In genomic region chr20:36859700-36860330, GRCh38 we compare ENCODE assay signal across 14 cellular contexts. TPM values are rescaled to one million over a fixed set of nuclear protein-coding genes. Genes with fewer than 3 reads are reported as not detected.
A peak's percentile ranks its signal among the peaks of the same experiment; 100 is the strongest.
DNase-seq lines count a peak whose midpoint lies in the region; ATAC-seq and TF ChIP-seq lines count a peak whose summit lies in the region.
"Had no signal": no experiment of that assay in that cellular context is flagged by ENCODE, and none has a peak within 500 bp of the region (broad histone marks: within the 10 kb centered on the region; RNA-seq: fewer than 3 reads in every experiment).

No MANE protein-coding gene starts in this region.

- H3K27me3 ChIP-seq in left ventricle myocardium inferior (ENCODE audit: low read depth), result no peaks in the 10 kb centered on the region
- H3K27me3 ChIP-seq in upper lobe of right lung, result no peaks in the 10 kb centered on the region

- TF ChIP-seq CTCF in left ventricle myocardium inferior (IDR thresholded peaks at IDR 0.05; ENCODE audit: borderline replicate concordance) (no peak), nephron progenitor cell (IDR thresholded peaks at IDR 0.05) (no peak), upper lobe of right lung (IDR thresholded peaks at IDR 0.05) (no peak)

- peaks cover 16% of the 10 kb centered on the region for H3K36me3 Mint-ChIP-seq in nephron progenitor cell (ENCODE audit: low read depth)
- H3K36me3 Mint-ChIP-seq: activated naive CD4-positive, alpha-beta T cell treated with anti-CD3 and anti-CD28 coated beads, Interleukin-2, amount 50 U/mL, for 24 hours had no signal

- peak overlapping the region; percentile 1 for H3K4me3 Mint-ChIP-seq in nephron progenitor cell
- H3K4me3 Mint-ChIP-seq: activated naive CD4-positive, alpha-beta T cell treated with anti-CD3 and anti-CD28 coated beads, Interleukin-2, amount 50 U/mL, for 24 hours had no signal

- peak overlapping the region; percentile 77 for H3K4me3 ChIP-seq in left ventricle myocardium inferior
- H3K4me3 ChIP-seq in upper lobe of right lung, result no peak overlapping the region
- H3K4me3 ChIP-seq: neural progenitor cell had no signal

- H3K27me3 Mint-ChIP-seq in nephron progenitor cell (ENCODE audit: low read depth, poor library complexity), result peaks cover 2% of the 10 kb centered on the region

- no peaks in the 10 kb centered on the region for H3K36me3 ChIP-seq in left ventricle myocardium inferior
- H3K36me3 ChIP-seq in upper lobe of right lung, result no peaks in the 10 kb centered on the region
- H3K36me3 ChIP-seq: neural progenitor cell had no signal

- no peak for ATAC-seq in left ventricle myocardium superior
- ATAC-seq in upper lobe of right lung, result no peak
- no peak for ATAC-seq in HG03432 (IDR thresholded peaks at IDR 0.05; ENCODE audit: unreplicated experiment)

- DNase-seq in left ventricle myocardium inferior (no peak), left ventricle myocardium superior (no peak), nephron progenitor cell (no peak), upper lobe of right lung (no peak), HPDE6-E6E7 (ENCODE audit: extremely low spot score) (no peak), AG20443 (ENCODE audit: low spot score) (no peak)
- DNase-seq: DMS53; stimulated activated CD4-positive, alpha-beta T cell treated with anti-CD3 and anti-CD28 coated beads, Interleukin-12 subunit alpha, Interleukin-12 subunit beta, amount 100 ng/mL, for 4 hours; T1000 had no signal

- H3K9me3 ChIP-seq in left ventricle myocardium inferior (replicated peaks), result no peaks in the 10 kb centered on the region
- H3K9me3 ChIP-seq in upper lobe of right lung, result no peaks in the 10 kb centered on the region

- H3K9me3 Mint-ChIP-seq in nephron progenitor cell, result no peaks in the 10 kb centered on the region
- H3K9me3 Mint-ChIP-seq: activated naive CD4-positive, alpha-beta T cell treated with anti-CD3 and anti-CD28 coated beads, Interleukin-2, amount 50 U/mL, for 24 hours; neural progenitor cell had no signal

- H3K4me1 Mint-ChIP-seq in nephron progenitor cell, result peaks cover 54% of the 10 kb centered on the region

- H3K27ac Mint-ChIP-seq in nephron progenitor cell, result peak overlapping the region; percentile 84
- H3K27ac Mint-ChIP-seq: activated naive CD4-positive, alpha-beta T cell treated with anti-CD3 and anti-CD28 coated beads, Interleukin-2, amount 50 U/mL, for 24 hours; neural progenitor cell had no signal

- intact Hi-C loops in left ventricle myocardium inferior (cut with micrococcal nuclease) (no loop called here), left ventricle myocardium superior (cut with micrococcal nuclease) (no loop called here), upper lobe of right lung (cut with DNase I) (no loop called here)

- peak overlapping the region; percentile 95 for H3K27ac ChIP-seq in left ventricle myocardium inferior (replicated peaks)
- H3K27ac ChIP-seq in cingulate gyrus (ENCODE audit: low read depth, low read length), result peak overlapping the region; percentile 77
- peak overlapping the region; percentile 11 for H3K27ac ChIP-seq in upper lobe of right lung
- H3K27ac ChIP-seq: neural progenitor cell had no signal

- H3K4me1 ChIP-seq in left ventricle myocardium inferior (peaks cover 88% of the 10 kb centered on the region), upper lobe of right lung (peaks cover 63% of the 10 kb centered on the region)

RNA-seq across cellular contexts. Expression of gene TLDC2, which starts 16.1 kb away (rescaled TPM):
- not detected for total RNA-seq in left ventricle myocardium inferior
- not detected for total RNA-seq in left ventricle myocardium superior
- total RNA-seq in upper lobe of right lung, result 1.6 TPM
- total RNA-seq: fibroblast of villous mesenchyme had no signal

Comparison
In these comparisons a context has a peak if more than half of its experiments do, and no peak if none do; other contexts are left out.
1. H3K27ac ChIP-seq: peak in every context shown above with its lines; median percentile 95 in left ventricle myocardium inferior; 77 in cingulate gyrus; 11 in upper lobe of right lung.